ENCODE assay signal across 9 cellular contexts in genomic region chr2:3728104-3729054, GRCh38. TPM values are rescaled to one million over a fixed set of nuclear protein-coding genes. Genes with fewer than 3 reads are reported as not detected.
DNase-seq lines count a peak whose midpoint lies in the region; ATAC-seq and TF ChIP-seq lines count a peak whose summit lies in the region.
"Had no signal": no experiment of that assay in that cellular context is flagged by ENCODE, and none has a peak within 500 bp of the region (broad histone marks: within the 10 kb centered on the region; RNA-seq: fewer than 3 reads in every experiment).

No MANE protein-coding gene starts in this region.

- TF ChIP-seq CTCF in Loucy (conservative IDR thresholded peaks at IDR 0.05; ENCODE audit: low read length) (peak; percentile 73), fibroblast of the aortic adventitia (IDR thresholded peaks at IDR 0.05; ENCODE audit: insufficient read depth, low read length) (peak; percentile 57), psoas muscle (IDR thresholded peaks at IDR 0.05) (peak; percentile 39)

- H3K79me2 ChIP-seq in Loucy (ENCODE audit: insufficient read depth, low read length) = no peaks in the 10 kb centered on the region

- H3K9ac ChIP-seq in Loucy (ENCODE audit: low read depth, low read length, poor library complexity, severe bottlenecking) (no peak overlapping the region), SK-N-MC (ENCODE audit: insufficient read length) (peak overlapping the region; percentile 54)

- H3K9me3 ChIP-seq in Loucy (ENCODE audit: insufficient read depth, low read depth, low read length) (no peaks in the 10 kb centered on the region), SK-N-MC (ENCODE audit: low read depth, low read length) (no peaks in the 10 kb centered on the region), psoas muscle (no peaks in the 10 kb centered on the region)

- H2AFZ ChIP-seq in Loucy (ENCODE audit: low read length) = peak overlapping the region; percentile 95

- WGBS in psoas muscle, 3 donors = 17 to 25% (median 19%) methylated on average over 22 of the region's 22 CpGs

- H3K27ac ChIP-seq in SK-N-MC (peak overlapping the region; percentile 60), psoas muscle (no peak overlapping the region)

- peak overlapping the region; percentile 67 for H3K4me2 ChIP-seq in Loucy (ENCODE audit: low read depth, low read length, poor library complexity, severe bottlenecking)

- DNase-seq in NCI-H1436 (lab: John Stamatoyannopoulos, UW) (peak; percentile 51), NCI-H1436 treated with DMSO at 0.1 percent for 48 hours (lab: John Stamatoyannopoulos, UW) (no peak), SK-N-MC (ENCODE audit: low read depth, low spot score) (peak; percentile 77), fibroblast of the aortic adventitia (ENCODE audit: low read depth) (peak; percentile 55), psoas muscle (no peak), ecto neural progenitor cell (ENCODE audit: low spot score) (no peak)

- intact Hi-C loops in psoas muscle (cut with DNase I) = no loop called here

- H3K27me3 ChIP-seq in Loucy (ENCODE audit: insufficient read depth, low read length, poor library complexity, severe bottlenecking) (no peaks in the 10 kb centered on the region), psoas muscle (ENCODE audit: insufficient read depth in 3 of 3, low read length in 2 of 3) (peaks cover 0 to 4% (median 0%) of the 10 kb centered on the region in 3 donors)

- ATAC-seq in psoas muscle (peak in 1 of 4 donors; percentile 22), HG03342 (IDR thresholded peaks at IDR 0.05; ENCODE audit: unreplicated experiment) (no peak)

- no peaks in the 10 kb centered on the region for H3K9me2 ChIP-seq in Loucy (replicated peaks; ENCODE audit: low read depth, low read length)

- H3F3A ChIP-seq in Loucy (ENCODE audit: low read depth) = no peaks in the 10 kb centered on the region

- H3K36me3 ChIP-seq in Loucy (ENCODE audit: insufficient read depth, low read length) = no peaks in the 10 kb centered on the region
- H3K36me3 ChIP-seq in SK-N-MC (ENCODE audit: insufficient read depth, low read length) = no peaks in the 10 kb centered on the region
- H3K36me3 ChIP-seq in psoas muscle (ENCODE audit: insufficient read depth in 1 of 2, low read depth in 1 of 2) = no peaks in the 10 kb centered on the region

- H3K4me3 ChIP-seq in Loucy (ENCODE audit: low read length, poor library complexity, severe bottlenecking) (peak overlapping the region; percentile 48), SK-N-MC (peak overlapping the region; percentile 70), fibroblast of the aortic adventitia (ENCODE audit: low read depth, low read length) (no peak overlapping the region), psoas muscle (no peak overlapping the region)

- H4K20me1 ChIP-seq in Loucy (ENCODE audit: insufficient read depth, low read length, poor library complexity, severe bottlenecking) = no peaks in the 10 kb centered on the region

- H3K4me1 ChIP-seq in Loucy (ENCODE audit: insufficient read depth, low read length, poor library complexity, severe bottlenecking) = no peaks in the 10 kb centered on the region
- H3K4me1 ChIP-seq in psoas muscle = no peaks in the 10 kb centered on the region

RNA-seq across cellular contexts. Expression of gene DCDC2C, which starts 25.0 kb away (rescaled TPM):
- not detected in 2 replicates for total RNA-seq in fibroblast of the aortic adventitia (ENCODE audit: low replicate concordance)
- total RNA-seq in psoas muscle = not detected
- under 1 TPM in 1 of 3 donors, not detected in 2; 0.13 TPM for polyA plus RNA-seq in psoas muscle
- polyA plus RNA-seq: adipose tissue had no signal

Comparison
In these comparisons a context has a peak if more than half of its experiments do, and no peak if none do; other contexts are left out.
1. DNase-seq: peak in NCI-H1436 (single experiment), SK-N-MC (single experiment) and fibroblast of the aortic adventitia (single experiment); none in NCI-H1436 treated with DMSO at 0.1 percent for 48 hours (single experiment), psoas muscle (0 of 2) and ecto neural progenitor cell (single experiment).
2. H3K4me3 ChIP-seq: peak in Loucy (single experiment) and SK-N-MC (single experiment); none in fibroblast of the aortic adventitia (single experiment) and psoas muscle (single experiment).
3. Peak in every context shown above with its lines, with median percentiles within 50 percentile points of each other: CTCF ChIP-seq.